ENCODE assay signal across 16 cellular contexts in the genomic region with DNA sequence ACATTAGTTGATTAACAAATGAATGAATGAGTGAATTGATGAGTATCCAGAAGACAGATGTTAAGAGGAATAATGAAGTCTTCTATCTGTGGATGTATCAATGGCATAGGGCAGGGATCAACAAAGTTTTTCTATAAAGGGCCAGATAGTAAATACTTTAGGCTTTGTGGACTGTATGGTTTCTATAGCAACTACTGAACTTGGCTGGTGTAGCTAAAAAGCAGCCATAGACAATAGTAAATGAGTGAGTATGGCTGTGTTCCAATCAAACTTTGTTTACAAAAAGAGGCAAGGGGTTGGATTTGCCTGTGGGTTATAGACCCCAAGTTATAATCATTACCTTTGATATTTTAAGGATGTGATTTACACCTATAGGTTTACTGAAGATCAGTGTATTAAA.
"Had no signal": no experiment of that assay in that cellular context is flagged by ENCODE, and none has a peak within 500 bp of the region (broad histone marks: within the 10 kb centered on the region; RNA-seq: fewer than 3 reads in every experiment).

No MANE protein-coding gene starts in this region.

- H3K36me3 ChIP-seq: cardiac muscle cell, esophagus muscularis mucosa, neural progenitor cell, pancreas, spleen, thoracic aorta, upper lobe of right lung, WERI-Rb-1 had no signal

- H3K4me2 ChIP-seq: neural progenitor cell had no signal

- H3K27ac ChIP-seq: cardiac muscle cell, esophagus muscularis mucosa, neural progenitor cell, pancreas, spleen, thoracic aorta, upper lobe of right lung, WERI-Rb-1 had no signal

- H3K9ac ChIP-seq: neural progenitor cell had no signal

- FAIRE-seq: keratinocyte, pancreas had no signal

- H3K9me3 ChIP-seq: esophagus muscularis mucosa, pancreas, spleen, thoracic aorta, upper lobe of right lung had no signal

- H3K27me3 ChIP-seq: cardiac muscle cell, esophagus muscularis mucosa, neural progenitor cell, pancreas, upper lobe of right lung had no signal

- H2AFZ ChIP-seq: neural progenitor cell had no signal

- ATAC-seq: left lobe of liver, pancreas, sciatic nerve, upper lobe of right lung had no signal

- DNase-seq: activated CD4-positive, alpha-beta memory T cell treated with anti-CD3 and anti-CD28 coated beads for 36 hours; activated naive CD4-positive, alpha-beta T cell treated with anti-CD3 and anti-CD28 coated beads, Interleukin-2, amount 10 ng/mL, durations not matched to agents 7 days and 5 days; activated T-cell treated with anti-CD3 and anti-CD28 coated beads, Interleukin-2, amount 50 U/mL, for 24 hours; hippocampal formation; midbrain; pancreas; spleen; upper lobe of right lung; WERI-Rb-1 had no signal

- H3K4me3 ChIP-seq: cardiac muscle cell, esophagus muscularis mucosa, neural progenitor cell, pancreas, spleen, thoracic aorta, upper lobe of right lung had no signal
